In the genomic region with DNA sequence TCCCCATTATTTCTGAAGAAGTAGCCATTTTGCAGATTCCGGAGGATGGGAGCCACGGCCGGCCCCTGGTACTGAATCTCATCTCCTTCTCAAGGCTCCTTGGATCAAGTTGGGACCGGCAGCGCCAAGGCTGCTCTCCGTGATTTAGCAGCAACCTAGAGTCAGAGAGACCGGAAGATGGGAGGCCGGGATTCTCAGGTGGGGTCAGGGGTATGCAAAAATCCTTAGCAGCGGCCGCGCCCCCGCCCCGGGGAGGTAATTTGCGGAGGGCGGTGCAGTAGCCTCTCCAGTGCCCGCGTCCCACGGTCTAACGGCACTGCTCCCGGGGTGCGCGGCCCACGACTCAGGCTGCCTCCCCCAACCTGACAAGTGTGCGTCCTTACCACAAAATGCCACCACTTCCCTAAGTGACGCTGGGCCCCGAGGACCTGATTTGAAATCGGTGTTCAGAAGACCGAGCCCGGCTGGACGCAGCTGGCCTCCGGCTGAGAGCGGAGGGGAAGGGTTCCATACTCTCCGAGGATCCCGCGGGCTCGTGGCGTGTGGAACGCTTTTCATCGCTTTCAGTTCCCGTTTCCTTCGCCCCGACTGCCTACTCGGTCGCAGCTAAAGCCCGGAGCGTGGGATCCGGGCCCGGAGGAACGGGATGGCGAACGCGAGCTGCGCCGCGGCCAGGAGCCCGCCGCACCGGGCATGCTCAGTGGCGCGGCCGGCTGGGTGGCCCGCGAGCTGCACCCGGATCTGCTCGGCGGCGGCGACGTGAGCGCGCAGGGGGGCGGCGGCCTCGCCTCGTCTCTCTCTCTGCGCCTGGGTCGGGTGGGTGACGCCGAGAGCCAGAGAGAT, we compare ENCODE assay signal across 8 cellular contexts. TPM values are rescaled to one million over a fixed set of nuclear protein-coding genes. Genes with fewer than 3 reads are reported as not detected.
DNase-seq lines count a peak whose midpoint lies in the region; ATAC-seq and TF ChIP-seq lines count a peak whose summit lies in the region.

A gene with protein sequence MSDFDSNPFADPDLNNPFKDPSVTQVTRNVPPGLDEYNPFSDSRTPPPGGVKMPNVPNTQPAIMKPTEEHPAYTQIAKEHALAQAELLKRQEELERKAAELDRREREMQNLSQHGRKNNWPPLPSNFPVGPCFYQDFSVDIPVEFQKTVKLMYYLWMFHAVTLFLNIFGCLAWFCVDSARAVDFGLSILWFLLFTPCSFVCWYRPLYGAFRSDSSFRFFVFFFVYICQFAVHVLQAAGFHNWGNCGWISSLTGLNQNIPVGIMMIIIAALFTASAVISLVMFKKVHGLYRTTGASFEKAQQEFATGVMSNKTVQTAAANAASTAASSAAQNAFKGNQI (plus strand): TSS at position 787 of the 843 bp plus-strand sequence. CDS start 55 bp downstream, at position 842.

- dilution Hi-C loops in mammary epithelial cell (cut with HindIII; ENCODE audit: low sequenced_read_pairs), result no loop called here

- peak within 1 kb of the TSS; percentile 95 for H3K27ac ChIP-seq in AG04450 (ENCODE audit: low read depth, low read length)
- H3K27ac ChIP-seq in WERI-Rb-1, result peak within 1 kb of the TSS; percentile 88
- H3K27ac ChIP-seq in mammary epithelial cell (ENCODE audit: insufficient read depth, low read depth, low read length), result peak within 1 kb of the TSS; percentile 76

- DNase-seq in AG04450 (ENCODE audit: low read depth, low spot score) (peak; percentile 81), NCI-H2196 treated with DMSO at 0.1 percent for 48 hours (lab: John Stamatoyannopoulos, UW; ENCODE audit: unreplicated experiment) (peak; percentile 38), WERI-Rb-1 (peak; percentile 91), mammary epithelial cell (peak; percentile 94), iPS-NIHi7 (ENCODE audit: extremely low spot score) (peak; percentile 97), smooth muscle cell of the brain vasculature (ENCODE audit: low read depth, low spot score) (peak; percentile 80)

- CTCF ChIA-PET in AG04450 (lab: Charles Lee), result interaction anchor here (0.6 to 2.0 kb wide), 4 partner anchors 9 to 1239 kb away, joined by 3 to 4 read pairs (median 4); no protein-coding TSS in a partner anchor
- CTCF ChIA-PET in mammary epithelial cell (lab: Charles Lee; ENCODE audit: low non-redundant PET), result interaction anchor here (0.6 to 0.7 kb wide), 2 partner anchors 18 to 1293 kb away, joined by 3 to 4 read pairs; no protein-coding TSS in a partner anchor

- peak within 1 kb of the TSS; percentile 99 for H2AFZ ChIP-seq in mammary epithelial cell (ENCODE audit: low read depth, low read length)

- TSS peak; percentile 53 for BruUV-seq in mammary epithelial cell (replicated peaks; lab: Mats Ljungman, UMichigan)

- peak within 1 kb of the TSS; percentile 90 for H3K4me2 ChIP-seq in mammary epithelial cell (ENCODE audit: insufficient read depth, low read depth, low read length)

- WGBS in mammary epithelial cell (ENCODE audit: low coverage, missing lambda C conversion rate), result 2% methylated on average over 21 of the region's 79 CpGs

- peak within 1 kb of the TSS; percentile 91 for H3K9ac ChIP-seq in mammary epithelial cell (ENCODE audit: insufficient read depth, low read length)

- POLR2A ChIA-PET in AG04450 (lab: Yijun Ruan, JAX), result interaction anchor here (0.5 to 2.0 kb wide), 4 partner anchors 13 to 547 kb away, joined by 3 to 15 read pairs (median 3); partner anchors contain the start of gene AP3B1

- in situ Hi-C loops in mammary epithelial cell (cut with MboI; ENCODE audit: low sequenced_read_pairs in 2 of 2), result loop anchor here in 1 of 2 donors (10.0 kb wide), 1 partner anchor 65 kb away; the partner anchor contains the start of gene AP3B1

- H3K4me3 ChIP-seq in AG04450 (ENCODE audit: low read depth, low read length), result peak within 1 kb of the TSS; percentile 96
- peak within 1 kb of the TSS; percentile 98 for H3K4me3 ChIP-seq in WERI-Rb-1 (ENCODE audit: low read depth, low read length)
- peak within 1 kb of the TSS; percentile 95 to 100 (median 96) for H3K4me3 ChIP-seq in mammary epithelial cell (replicated peaks in 1 of 3; ENCODE audit: insufficient read depth in 1 of 3, low read depth in 2 of 3, low read length in 3 of 3)

- 0 out of 2 replicates have a peak, but pooled peaks have one; percentile 30 for TF ChIP-seq CTCF in AG04450 (IDR thresholded peaks at IDR 0.05; ENCODE audit: low read depth, low read length)
- TF ChIP-seq CTCF in WERI-Rb-1 (IDR thresholded peaks at IDR 0.05; ENCODE audit: low read depth, low read length), result peak; percentile 50
- peak; percentile 5 to 42 for TF ChIP-seq CTCF in mammary epithelial cell (conservative IDR thresholded peaks at IDR 0.05 in 1 of 2, IDR thresholded peaks at IDR 0.05 in 1 of 2; ENCODE audit: extremely low read depth in 1 of 2, insufficient read depth in 1 of 2, low read depth in 1 of 2, low read length in 2 of 2)

- H4K20me1 ChIP-seq in mammary epithelial cell (ENCODE audit: insufficient read depth, low read length), result no peaks in the 10 kb centered on the region

- peaks cover 3% of the 10 kb centered on the region; the same call in 1 of the 2 replicates for H3K9me3 ChIP-seq in AG04450 (ENCODE audit: control insufficient read depth, insufficient read depth, low read length)
- H3K9me3 ChIP-seq in WERI-Rb-1 (ENCODE audit: severe bottlenecking), result no peaks in the 10 kb centered on the region
- H3K9me3 ChIP-seq in mammary epithelial cell (replicated peaks; ENCODE audit: insufficient read depth, low read length), result no peaks in the 10 kb centered on the region

- H3K79me2 ChIP-seq in mammary epithelial cell (ENCODE audit: insufficient read depth, low read length), result peaks cover 55% of the 10 kb centered on the region

- no peaks in the 10 kb centered on the region for H3K4me1 ChIP-seq in mammary epithelial cell (ENCODE audit: insufficient read depth, low read length)

- H3K27me3 ChIP-seq in AG04450 (ENCODE audit: control insufficient read depth, insufficient read depth, low read length), result no peaks in the 10 kb centered on the region
- no peaks in the 10 kb centered on the region for H3K27me3 ChIP-seq in WERI-Rb-1 (ENCODE audit: insufficient read depth, low read depth, severe bottlenecking)
- H3K27me3 ChIP-seq in mammary epithelial cell (ENCODE audit: insufficient read depth, low read length), result no peaks in the 10 kb centered on the region

- peak; percentile 81 for ATAC-seq in GM18868 (IDR thresholded peaks at IDR 0.05; ENCODE audit: unreplicated experiment)
- peak; percentile 69 for ATAC-seq in HG03108 (IDR thresholded peaks at IDR 0.05; ENCODE audit: unreplicated experiment)

- intact Hi-C loops in mammary epithelial cell (cut with micrococcal nuclease), result loop anchor here (1.0 to 5.0 kb wide), 5 partner anchors 23 to 172 kb away; partner anchors contain the start of gene AP3B1

- peaks cover 5% of the 10 kb centered on the region for H3K36me3 ChIP-seq in WERI-Rb-1
- H3K36me3 ChIP-seq in mammary epithelial cell (ENCODE audit: insufficient read depth, low read length), result peaks cover 5% of the 10 kb centered on the region

RNA-seq across cellular contexts. Expression of the gene that starts here (rescaled TPM):
- 40.4 and 44.6 TPM in 2 replicates for polyA plus RNA-seq in AG04450 (2011; rRNA removed)
- 40.7 and 61.3 TPM in 2 replicates for polyA minus RNA-seq in AG04450 (2011; rRNA and poly(A)+ RNA removed)
- 100 to 1,000 TPM in 1 of 2 donors, 10 to 100 TPM in 1; 48.8 to 126 TPM for total RNA-seq in mammary epithelial cell
- polyA plus RNA-seq in mammary epithelial cell, result 27.6 TPM
- 43.2 TPM for polyA minus RNA-seq in mammary epithelial cell

Comparison
In these comparisons a context has a peak if more than half of its experiments do, and no peak if none do; other contexts are left out.
1. Peak in every context shown above with its lines: DNase-seq, ATAC-seq, H3K4me3 ChIP-seq and H3K27ac ChIP-seq.
2. DNase-seq: peak in every context shown above with its lines; median percentile 97 in iPS-NIHi7; 94 in mammary epithelial cell; 91 in WERI-Rb-1; 81 in AG04450; 80 in smooth muscle cell of the brain vasculature; 38 in NCI-H2196 treated with DMSO at 0.1 percent for 48 hours.